10 cellular contexts compared by ENCODE assay signal in the genomic region with DNA sequence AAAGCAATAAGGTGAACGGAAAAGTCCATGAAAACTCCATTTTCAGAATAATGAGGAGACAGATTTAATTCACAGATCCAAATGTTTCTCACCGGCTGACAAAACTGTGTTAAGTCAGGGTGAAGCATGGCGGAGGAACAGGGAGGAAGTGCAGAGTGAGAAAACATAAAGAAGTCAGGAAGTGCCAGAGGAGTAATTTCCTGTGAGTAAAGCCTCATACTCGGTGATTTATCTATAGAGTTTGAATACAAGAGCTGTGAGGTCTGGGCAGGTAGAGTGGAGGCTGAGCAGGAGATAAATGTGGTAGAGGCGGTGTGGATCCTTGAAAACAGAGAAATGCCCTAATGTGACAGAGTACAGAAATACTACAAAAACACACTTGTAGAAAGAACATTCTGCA. TPM values are rescaled to one million over a fixed set of nuclear protein-coding genes. Genes with fewer than 3 reads are reported as not detected.
DNase-seq lines count a peak whose midpoint lies in the region; ATAC-seq, FAIRE-seq and TF ChIP-seq lines count a peak whose summit lies in the region.
"Had no signal": no experiment of that assay in that cellular context is flagged by ENCODE, and none has a peak within 500 bp of the region (broad histone marks: within the 10 kb centered on the region; RNA-seq: fewer than 3 reads in every experiment).

No MANE protein-coding gene starts in this region.

- peaks cover 49% of the 10 kb centered on the region for H3K36me3 Mint-ChIP-seq in T-cell

- no peak overlapping the region for H3K4me2 ChIP-seq in K562 (ENCODE audit: insufficient read depth, low read length)

- no peaks in the 10 kb centered on the region for H3K27me3 Mint-ChIP-seq in T-cell

- DNase-seq in GM19239 (ENCODE audit: insufficient read length, low spot score), result no peak
- peak in 26 of 34 experiments; percentile 2 to 50 (median 30) for DNase-seq in T-cell
- no peak for DNase-seq in K562 (ENCODE audit: extremely low read depth in 1 of 4, low spot score in 3 of 4)
- DNase-seq in RWPE1 (ENCODE audit: low spot score), result no peak
- DNase-seq in NCI-H1105 treated with DMSO at 0.1 percent for 48 hours (lab: John Stamatoyannopoulos, UW), result no peak
- DNase-seq: cerebellar nuclear complex, lower lobe of right lung had no signal

- H3K9me1 ChIP-seq in K562 (ENCODE audit: control insufficient read depth, insufficient read depth, low read length), result no peaks in the 10 kb centered on the region

- no peak overlapping the region for H3K9ac ChIP-seq in K562 (ENCODE audit: insufficient read depth in 1 of 2, low read depth in 2 of 2, low read length in 2 of 2)

- no peaks in the 10 kb centered on the region for H3K9me3 ChIP-seq in K562 (replicated peaks; ENCODE audit: control insufficient read depth, insufficient read depth, low read depth, low read length)
- H3K9me3 ChIP-seq: lower lobe of right lung had no signal

- H3K27ac ChIP-seq in K562 (ENCODE audit: extremely low read depth, low read depth, low read length) (no peak overlapping the region), skin epidermis (peak overlapping the region in 12 of 21 experiments; percentile 14 to 79 (median 46)), RWPE1 (no peak overlapping the region)
- H3K27ac ChIP-seq: lower lobe of right lung had no signal

- H3K9me3 Mint-ChIP-seq in T-cell, result no peaks in the 10 kb centered on the region

- peak overlapping the region; percentile 89 to 90 for H3K27ac Mint-ChIP-seq in T-cell

- TF ChIP-seq CTCF in K562 (IDR thresholded peaks at IDR 0.05 in 2 of 3, conservative IDR thresholded peaks at IDR 0.05 in 1 of 3; ENCODE audit: insufficient read depth in 2 of 3, low read depth in 1 of 3, low read length in 3 of 3) (no peak), RWPE1 (conservative IDR thresholded peaks at IDR 0.05; ENCODE audit: low read depth) (no peak)

- no peaks in the 10 kb centered on the region for H3K27me3 ChIP-seq in K562 (ENCODE audit: control insufficient read depth in 2 of 2, insufficient read depth in 2 of 2, low read length in 2 of 2)

- no TSS peak for BruUV-seq in K562 (replicated peaks; lab: Mats Ljungman, UMichigan)

- POLR2A ChIA-PET in T-cell (lab: Charles Lee), result no interaction called here
- POLR2A ChIA-PET in K562 (lab: Yijun Ruan, JAX), result interaction anchor here (2.3 kb wide), 1 partner anchor 11 kb away, joined by 11 read pairs; a partner anchor contains a TSS
- POLR2A ChIA-PET in RWPE1 (lab: Yijun Ruan, JAX; ENCODE audit: low non-redundant PET), result no interaction called here

- H3K79me2 ChIP-seq in K562 (ENCODE audit: control insufficient read depth, insufficient read depth, low read length), result no peaks in the 10 kb centered on the region

- 58% methylated on average over 5 of the region's 5 CpGs for WGBS in K562 (ENCODE audit: insufficient coverage, low coverage, missing lambda C conversion rate)

- no peak overlapping the region for H3K4me3 ChIP-seq in K562
- H3K4me3 ChIP-seq in skin epidermis, result no peak overlapping the region
- H3K4me3 ChIP-seq: lower lobe of right lung had no signal

- H4K20me1 ChIP-seq in K562 (replicated peaks; ENCODE audit: control insufficient read depth, insufficient read depth, low read length), result no peaks in the 10 kb centered on the region

- CTCF ChIA-PET in T-cell (lab: Charles Lee) (interaction anchor here in 1 of 2 donors (0.6 to 2.2 kb wide), 4 partner anchors 11 to 47 kb away, joined by 4 to 12 read pairs (median 6); a partner anchor contains a TSS), K562 (lab: Yijun Ruan, JAX; ENCODE audit: low intra/inter-chr PET ratio) (no interaction called here), RWPE1 (lab: Yijun Ruan, JAX) (no interaction called here)

- in situ Hi-C loops in K562 (cut with MboI), result no loop called here

- H3K36me3 ChIP-seq in K562 (ENCODE audit: control insufficient read depth, insufficient read depth, low read length), result peaks cover 18% of the 10 kb centered on the region; the same call in 1 of the 3 replicates

- TF ChIP-seq EP300 in K562 (IDR thresholded peaks at IDR 0.05; ENCODE audit: low read length), result no peak

- H2AFZ ChIP-seq in K562 (ENCODE audit: low read depth, low read length), result no peak overlapping the region

- no peak for TF ChIP-seq POLR2A in K562 (conservative IDR thresholded peaks at IDR 0.05)

- H3K4me3 Mint-ChIP-seq in T-cell, result peak overlapping the region; percentile 58 to 80 (median 66)

- no peak for TF ChIP-seq RAD21 in K562 (CRISPR knock-in tag; conservative IDR thresholded peaks at IDR 0.05 in 1 of 2, IDR thresholded peaks at IDR 0.05 in 1 of 2)

- peak; percentile 96 for FAIRE-seq in GM19239 (lab: Jason Lieb, UNC)
- FAIRE-seq in K562 (lab: Jason Lieb, UNC), result peak; percentile 63

- peaks cover 0 to 9% of the 10 kb centered on the region in 2 experiments; a peak in 3 of 5 replicates for H3K4me1 ChIP-seq in K562 (replicated peaks in 1 of 2; ENCODE audit: control insufficient read depth in 2 of 2, insufficient read depth in 2 of 2, low read length in 2 of 2)

- H3K4me1 Mint-ChIP-seq in T-cell, result peaks cover 50 to 61% (median 53%) of the 10 kb centered on the region in 3 donors

- intact Hi-C loops in K562 (cut with micrococcal nuclease), result no loop called here

- ATAC-seq in T-cell (replicated peaks in 1 of 4) (peak; percentile 96 to 99 (median 98)), K562 (no peak), HG03097 (IDR thresholded peaks at IDR 0.05; ENCODE audit: low FRiP score, unreplicated experiment) (no peak), HG03354 (IDR thresholded peaks at IDR 0.05; ENCODE audit: poor library complexity, severe bottlenecking, unreplicated experiment) (no peak)
- ATAC-seq: lower lobe of right lung had no signal

TF ChIP-seq in K562, 482 proteins besides CTCF, POLR2A, EP300 and RAD21:
- TF ChIP-seq RBM22 (IDR thresholded peaks at IDR 0.05; ENCODE audit: low read depth, low read length, poor library complexity, severe bottlenecking) (no peak), SPI1 (IDR thresholded peaks at IDR 0.05; ENCODE audit: borderline replicate concordance, low read depth, low read length) (peak; percentile 68; the same call in 1 of the 2 replicates), MBD2 (IDR thresholded peaks at IDR 0.05; ENCODE audit: borderline replicate concordance, low read depth) (no peak)
- TF ChIP-seq, protein P1, sequence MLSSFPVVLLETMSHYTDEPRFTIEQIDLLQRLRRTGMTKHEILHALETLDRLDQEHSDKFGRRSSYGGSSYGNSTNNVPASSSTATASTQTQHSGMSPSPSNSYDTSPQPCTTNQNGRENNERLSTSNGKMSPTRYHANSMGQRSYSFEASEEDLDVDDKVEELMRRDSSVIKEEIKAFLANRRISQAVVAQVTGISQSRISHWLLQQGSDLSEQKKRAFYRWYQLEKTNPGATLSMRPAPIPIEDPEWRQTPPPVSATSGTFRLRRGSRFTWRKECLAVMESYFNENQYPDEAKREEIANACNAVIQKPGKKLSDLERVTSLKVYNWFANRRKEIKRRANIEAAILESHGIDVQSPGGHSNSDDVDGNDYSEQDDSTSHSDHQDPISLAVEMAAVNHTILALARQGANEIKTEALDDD (IDR thresholded peaks at IDR 0.05), result no peak

RNA-seq across cellular contexts. Expression of a gene that starts 11.4 kb away (rescaled TPM):
- total RNA-seq in T-cell (100 to 1,000 TPM; 146 to 224 (median 191) TPM), K562 (2014; rRNA removed) (9.9 and 11.5 TPM in 2 replicates), K562 (2014; rRNA removed; fragmentation: Illumina TruSeq; extraction: Trizol) (25.2 and 26.4 TPM in 2 replicates), K562 (2015; rRNA removed; fragmentation: Illumina TruSeq; extraction: Trizol) (22.0 and 23.8 TPM in 2 replicates), K562 (2021) (16.0 and 18.6 TPM in 2 replicates)
- total RNA-seq in K562 (2011; cell fraction: chromatin; rRNA removed; ENCODE audit: low replicate concordance), result 58.7 and 125 TPM in 2 replicates
- 30.7 and 35.2 TPM in 2 replicates for total RNA-seq in K562 (2011; cell fraction: nucleolus; rRNA removed)
- 52.3 and 75.5 TPM in 2 replicates for total RNA-seq in K562 (2011; cell fraction: nucleoplasm; rRNA removed)
- polyA plus RNA-seq in K562 (2011; rRNA removed) (16.0 and 20.8 TPM in 2 replicates), K562 (2014; fragmentation: Illumina TruSeq; extraction: Trizol) (18.3 and 25.5 TPM in 2 replicates), K562 (2014; fragmentation: Nextera tagmentation; extraction: Ambion mirVana) (10 to 100 TPM; 17.4 to 18.3 TPM), K562 (2014; rRNA removed) (20.6 and 23.1 TPM in 2 replicates)
- 8.3 and 10.2 TPM in 2 replicates for polyA plus RNA-seq in K562 (2011; cell fraction: cytosol; rRNA removed)
- 61.8 and 88.2 TPM in 2 replicates for polyA plus RNA-seq in K562 (2011; cell fraction: nucleus; rRNA removed)
- 16.8 and 17.4 TPM in 2 replicates for polyA plus RNA-seq in K562 (2012)
- 22.6 and 27.3 TPM in 2 replicates for polyA minus RNA-seq in K562 (2011; rRNA and poly(A)+ RNA removed)
- polyA minus RNA-seq in K562 (2011; cell fraction: cytosol; rRNA and poly(A)+ RNA removed), result 6.9 and 7.1 TPM in 2 replicates
- polyA minus RNA-seq in K562 (2011; cell fraction: nucleus; rRNA and poly(A)+ RNA removed), result 27.2 and 38.7 TPM in 2 replicates

RNA-seq across cellular contexts. Expression of a gene that starts 25.6 kb away (rescaled TPM):
- total RNA-seq in T-cell (under 1 TPM in 2 of 5 donors, not detected in 3; 0.20 to 0.41 TPM), K562 (2014; rRNA removed) (not detected in 2 replicates), K562 (2014; rRNA removed; fragmentation: Illumina TruSeq; extraction: Trizol) (not detected in 2 replicates), K562 (2015; rRNA removed; fragmentation: Illumina TruSeq; extraction: Trizol) (not detected in 2 replicates), K562 (2021) (not detected in 2 replicates)
- not detected in 2 replicates for total RNA-seq in K562 (2011; cell fraction: chromatin; rRNA removed; ENCODE audit: low replicate concordance)
- total RNA-seq in K562 (2011; cell fraction: nucleolus; rRNA removed), result not detected in 2 replicates
- not detected in 2 replicates for total RNA-seq in K562 (2011; cell fraction: nucleoplasm; rRNA removed)
- polyA plus RNA-seq in K562 (2011; rRNA removed) (not detected in 2 replicates), K562 (2014; fragmentation: Illumina TruSeq; extraction: Trizol) (not detected in 2 replicates), K562 (2014; fragmentation: Nextera tagmentation; extraction: Ambion mirVana) (not detected), K562 (2014; rRNA removed) (not detected in 2 replicates)
- polyA plus RNA-seq in K562 (2011; cell fraction: cytosol; rRNA removed), result not detected in 2 replicates
- polyA plus RNA-seq in K562 (2011; cell fraction: nucleus; rRNA removed), result not detected in 2 replicates
- polyA plus RNA-seq in K562 (2012), result not detected in 2 replicates
- polyA minus RNA-seq in K562 (2011; rRNA and poly(A)+ RNA removed), result not detected in 2 replicates
- not detected in 2 replicates for polyA minus RNA-seq in K562 (2011; cell fraction: cytosol; rRNA and poly(A)+ RNA removed)
- polyA minus RNA-seq in K562 (2011; cell fraction: nucleus; rRNA and poly(A)+ RNA removed), result not detected in 2 replicates

Comparison
In these comparisons a context has a peak if more than half of its experiments do, and no peak if none do; other contexts are left out.
1. DNase-seq: peak in T-cell (26 of 34); none in GM19239 (single experiment), K562 (0 of 4), RWPE1 (single experiment) and NCI-H1105 treated with DMSO at 0.1 percent for 48 hours (single experiment).
2. ATAC-seq: peak in T-cell (4 of 4); none in K562 (single experiment), HG03097 (single experiment) and HG03354 (single experiment).
3. H3K27ac ChIP-seq: peak in skin epidermis (12 of 21); none in K562 (single experiment) and RWPE1 (single experiment).